8 cellular contexts compared by ENCODE assay signal in the genomic region with DNA sequence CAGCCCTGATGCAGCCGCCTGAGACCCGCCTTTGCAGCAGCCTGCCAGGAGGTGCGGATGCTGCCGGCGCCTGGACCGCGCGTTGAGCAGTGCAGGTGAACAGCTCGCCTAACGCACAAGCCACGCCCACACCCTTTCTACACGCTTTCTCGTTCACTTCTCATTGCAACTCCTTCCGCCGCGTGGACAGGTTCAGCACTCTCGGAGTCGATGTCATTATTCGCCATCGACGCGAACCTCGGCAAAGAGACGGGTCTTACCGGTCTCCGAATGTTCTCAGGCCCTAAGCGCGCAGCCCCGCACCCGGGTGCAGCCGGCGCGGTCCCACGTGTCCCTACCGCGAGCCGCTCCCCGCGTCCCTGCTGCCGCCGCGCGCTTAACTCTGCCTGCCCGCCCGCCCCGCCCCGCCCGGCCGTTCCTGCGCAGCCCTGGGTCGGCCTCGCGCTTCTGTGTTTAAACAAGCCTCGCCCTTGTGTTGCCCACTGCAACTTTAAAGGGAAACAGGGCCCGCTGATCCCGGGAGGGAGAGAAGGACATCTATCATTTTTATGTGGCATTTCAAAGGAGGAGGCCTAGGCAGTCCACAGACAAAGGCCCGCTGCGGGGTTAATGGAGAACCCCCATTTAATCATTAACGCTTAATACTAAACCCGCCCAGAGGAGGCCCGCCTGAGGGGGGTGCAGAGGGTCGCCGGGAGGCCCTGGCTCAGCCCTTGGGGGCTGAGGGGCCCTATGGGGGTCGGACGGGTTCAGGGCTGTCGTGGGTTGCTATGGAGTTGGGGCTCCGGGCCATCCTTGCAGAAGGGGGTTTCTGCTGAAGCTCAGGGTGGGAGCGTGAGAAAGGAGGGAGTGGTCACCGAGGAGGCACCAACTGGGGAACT.
DNase-seq lines count a peak whose midpoint lies in the region; ATAC-seq and TF ChIP-seq lines count a peak whose summit lies in the region.

No MANE protein-coding gene starts in this region.

- H3K9me3 ChIP-seq in HUES64 (ENCODE audit: insufficient read depth, low read depth, low read length): peaks cover 8% of the 10 kb centered on the region
- no peaks in the 10 kb centered on the region for H3K9me3 ChIP-seq in iPS-18c (ENCODE audit: control insufficient read depth, insufficient read depth, low read length)
- no peaks in the 10 kb centered on the region for H3K9me3 ChIP-seq in gastrocnemius medialis

- no peak overlapping the region for H3K27ac Mint-ChIP-seq in activated T-helper 2 cell treated with anti-CD3 and anti-CD28 coated beads, Interferon-gamma antibody, Interleukin-2, Interleukin-4, amounts not matched to agents 10 μg/mL and 5 μg/mL and 100 μg/mL, durations not matched to agents 14 hours and 24 hours and 36 hours

- in situ Hi-C loops in gastrocnemius medialis (cut with MboI; ENCODE audit: low sequenced_read_pairs in 4 of 4): no loop called here

- H3K27me3 ChIP-seq in HUES64 (ENCODE audit: insufficient read depth, low read length) (peaks cover 38% of the 10 kb centered on the region), gastrocnemius medialis (peaks cover 21 to 47% (median 40%) of the 10 kb centered on the region in 3 donors)

- ATAC-seq in gastrocnemius medialis (no peak), HG02571 (IDR thresholded peaks at IDR 0.05; ENCODE audit: unreplicated experiment) (no peak), HG03039 (IDR thresholded peaks at IDR 0.05; ENCODE audit: unreplicated experiment) (no peak)

- no peak for TF ChIP-seq POLR2A in gastrocnemius medialis (IDR thresholded peaks at IDR 0.05)

- H3K36me3 Mint-ChIP-seq in activated T-helper 2 cell treated with anti-CD3 and anti-CD28 coated beads, Interferon-gamma antibody, Interleukin-2, Interleukin-4, amounts not matched to agents 10 μg/mL and 5 μg/mL and 100 μg/mL, durations not matched to agents 14 hours and 24 hours and 36 hours (ENCODE audit: low read depth): no peaks in the 10 kb centered on the region

- H3K36me3 ChIP-seq in HUES64 (ENCODE audit: insufficient read depth, low read length) (no peaks in the 10 kb centered on the region), gastrocnemius medialis (no peaks in the 10 kb centered on the region)

- H3K27me3 Mint-ChIP-seq in activated T-helper 2 cell treated with anti-CD3 and anti-CD28 coated beads, Interferon-gamma antibody, Interleukin-2, Interleukin-4, amounts not matched to agents 10 μg/mL and 5 μg/mL and 100 μg/mL, durations not matched to agents 14 hours and 24 hours and 36 hours (ENCODE audit: low read depth): peaks cover 40% of the 10 kb centered on the region

- intact Hi-C loops in activated T-helper 2 cell treated with anti-CD3 and anti-CD28 coated beads, Interferon-gamma antibody, Interleukin-2, Interleukin-4, amounts not matched to agents 10 μg/mL and 5 μg/mL and 100 μg/mL, durations not matched to agents 14 hours and 24 hours and 36 hours (cut with micrococcal nuclease): no loop called here
- intact Hi-C loops in gastrocnemius medialis (cut with DNase I; ENCODE audit: low total_unique reads): no loop called here

- no peak overlapping the region for H3K4me3 Mint-ChIP-seq in activated T-helper 2 cell treated with anti-CD3 and anti-CD28 coated beads, Interferon-gamma antibody, Interleukin-2, Interleukin-4, amounts not matched to agents 10 μg/mL and 5 μg/mL and 100 μg/mL, durations not matched to agents 14 hours and 24 hours and 36 hours (ENCODE audit: low read depth)

- H3K4me1 ChIP-seq in HUES64 (ENCODE audit: insufficient read depth, low read length) (peaks cover 36% of the 10 kb centered on the region), gastrocnemius medialis (peaks cover 0 to 4% of the 10 kb centered on the region in 2 donors)

- H3K4me3 ChIP-seq in HUES64 (ENCODE audit: low read length) (peak overlapping the region; percentile 55), iPS-18c (ENCODE audit: insufficient read depth, low read depth, low read length) (peak overlapping the region; percentile 46), gastrocnemius medialis (peak overlapping the region in 3 of 4 donors; percentile 18 to 36 (median 29))

- no peaks in the 10 kb centered on the region for H3K9me3 Mint-ChIP-seq in activated T-helper 2 cell treated with anti-CD3 and anti-CD28 coated beads, Interferon-gamma antibody, Interleukin-2, Interleukin-4, amounts not matched to agents 10 μg/mL and 5 μg/mL and 100 μg/mL, durations not matched to agents 14 hours and 24 hours and 36 hours

- peak; percentile 28 for DNase-seq in AG08396 (ENCODE audit: low spot score)
- DNase-seq in activated T-helper 2 cell treated with anti-CD3 and anti-CD28 coated beads, Interferon-gamma antibody, Interleukin-2, Interleukin-4, amounts not matched to agents 10 μg/mL and 5 μg/mL and 100 μg/mL, durations not matched to agents 14 hours and 24 hours and 36 hours (ENCODE audit: low spot score): peak; percentile 12
- no peak for DNase-seq in gastrocnemius medialis
- no peak for DNase-seq in stimulated activated naive CD4-positive, alpha-beta T cell (lab: John Stamatoyannopoulos, UW)

- no peak overlapping the region for H3K27ac ChIP-seq in HUES64 (ENCODE audit: low read depth, low read length)
- H3K27ac ChIP-seq in gastrocnemius medialis: no peak overlapping the region

- no peak for TF ChIP-seq CTCF in gastrocnemius medialis (IDR thresholded peaks at IDR 0.05 in 4 of 5, conservative IDR thresholded peaks at IDR 0.05 in 1 of 5)

- H3K4me1 Mint-ChIP-seq in activated T-helper 2 cell treated with anti-CD3 and anti-CD28 coated beads, Interferon-gamma antibody, Interleukin-2, Interleukin-4, amounts not matched to agents 10 μg/mL and 5 μg/mL and 100 μg/mL, durations not matched to agents 14 hours and 24 hours and 36 hours (ENCODE audit: low read depth): peaks cover 1% of the 10 kb centered on the region

- no peak overlapping the region for H3K9ac ChIP-seq in HUES64 (ENCODE audit: low read depth, low read length)

- WGBS in HUES64: 8% methylated on average over 69 of the region's 69 CpGs

Comparison
In these comparisons a context has a peak if more than half of its experiments do, and no peak if none do; other contexts are left out.
1. DNase-seq: peak in AG08396 (single experiment) and activated T-helper 2 cell treated with anti-CD3 and anti-CD28 coated beads, Interferon-gamma antibody, Interleukin-2, Interleukin-4, amounts not matched to agents 10 μg/mL and 5 μg/mL and 100 μg/mL, durations not matched to agents 14 hours and 24 hours and 36 hours (single experiment); none in gastrocnemius medialis (0 of 2) and stimulated activated naive CD4-positive, alpha-beta T cell (0 of 6).
2. Peak in every context shown above with its lines, with median percentiles within 50 percentile points of each other: H3K4me3 ChIP-seq.